In genomic region chr3:179677884-179678283, GRCh38 we compare ENCODE assay signal across 14 cellular contexts. TPM values are rescaled to one million over a fixed set of nuclear protein-coding genes. Genes with fewer than 3 reads are reported as not detected.
DNase-seq lines count a peak whose midpoint lies in the region; ATAC-seq and TF ChIP-seq lines count a peak whose summit lies in the region.
"Had no signal": no experiment of that assay in that cellular context is flagged by ENCODE, and none has a peak within 500 bp of the region (broad histone marks: within the 10 kb centered on the region; RNA-seq: fewer than 3 reads in every experiment).

No MANE protein-coding gene starts in this region.

- H3K4me3 ChIP-seq in SK-N-MC (no peak overlapping the region), heart left ventricle (no peak overlapping the region), psoas muscle (no peak overlapping the region)
- H3K4me3 ChIP-seq: A549 had no signal

- TF ChIP-seq POLR2A in heart left ventricle (IDR thresholded peaks at IDR 0.05): no peak

- intact Hi-C loops in heart left ventricle (cut with DNase I) (no loop called here), psoas muscle (cut with DNase I) (no loop called here)

- DNase-seq in G401 (ENCODE audit: low spot score): peak; percentile 27
- DNase-seq in SK-N-MC (ENCODE audit: low read depth, low spot score): no peak
- peak in 1 of 5 donors; percentile 49 for DNase-seq in heart left ventricle
- no peak for DNase-seq in psoas muscle
- DNase-seq in activated CD8-positive, alpha-beta memory T cell treated with anti-CD3 and anti-CD28 coated beads, Interleukin-2, amount 50 U/mL, for 4 hours: no peak
- DNase-seq in glomerular visceral epithelial cell (ENCODE audit: extremely low spot score): no peak
- DNase-seq in stimulated activated naive CD8-positive, alpha-beta T cell treated with anti-CD3 and anti-CD28 coated beads, Interleukin-15, Interleukin-2, amounts not matched to agents 100 U/mL and 50 U/mL, for 24 hours: no peak
- DNase-seq: BE2C; CD4-positive, alpha-beta memory T cell; DMS79; HCEC 1CT; HFFc6 had no signal

- in situ Hi-C loops in G401 (cut with HindIII; ENCODE audit: low sequenced_read_pairs): no loop called here

- TF ChIP-seq CTCF in heart left ventricle (IDR thresholded peaks at IDR 0.05) (no peak), psoas muscle (IDR thresholded peaks at IDR 0.05) (no peak)

- H3K27me3 ChIP-seq in heart left ventricle: no peaks in the 10 kb centered on the region
- H3K27me3 ChIP-seq in psoas muscle (ENCODE audit: insufficient read depth in 3 of 3, low read length in 2 of 3): no peaks in the 10 kb centered on the region
- H3K27me3 ChIP-seq: BE2C had no signal

- no peaks in the 10 kb centered on the region for H3K9me3 ChIP-seq in SK-N-MC (ENCODE audit: low read depth, low read length)
- H3K9me3 ChIP-seq in heart left ventricle: no peaks in the 10 kb centered on the region
- H3K9me3 ChIP-seq in psoas muscle: no peaks in the 10 kb centered on the region
- H3K9me3 ChIP-seq: A549, BE2C had no signal

- H3K4me1 ChIP-seq in heart left ventricle (peaks cover 0 to 61% (median 13%) of the 10 kb centered on the region in 12 donors), psoas muscle (peaks cover 50% of the 10 kb centered on the region)

- ATAC-seq in heart left ventricle: peak; percentile 58 to 75 (median 68)
- peak in 2 of 4 donors; percentile 30 to 65 for ATAC-seq in psoas muscle
- no peak for ATAC-seq in stimulated activated naive CD8-positive, alpha-beta T cell treated with anti-CD3 and anti-CD28 coated beads, Interleukin-15, Interleukin-2, amounts not matched to agents 100 U/mL and 50 U/mL, for 24 hours
- ATAC-seq: A549 had no signal

- peak overlapping the region; percentile 51; the same call in 1 of the 2 replicates for H3K27ac ChIP-seq in SK-N-MC
- H3K27ac ChIP-seq in heart left ventricle: peak overlapping the region in 9 of 12 donors; percentile 2 to 53 (median 28)
- peak overlapping the region; percentile 73 for H3K27ac ChIP-seq in psoas muscle
- H3K27ac ChIP-seq: A549, C4-2B had no signal

- WGBS in heart left ventricle, 4 donors: 35 to 49% (median 45%) methylated on average over 2 of the region's 2 CpGs
- WGBS in psoas muscle, 3 donors: 24 to 30% (median 30%) methylated on average over 2 of the region's 2 CpGs

- H3K9ac ChIP-seq in SK-N-MC (ENCODE audit: insufficient read length): no peak overlapping the region

- no peaks in the 10 kb centered on the region for H3K36me3 ChIP-seq in SK-N-MC (ENCODE audit: insufficient read depth, low read length)
- H3K36me3 ChIP-seq in heart left ventricle: no peaks in the 10 kb centered on the region
- peaks cover 0 to 6% of the 10 kb centered on the region in 2 donors for H3K36me3 ChIP-seq in psoas muscle (ENCODE audit: insufficient read depth in 1 of 2, low read depth in 1 of 2)
- H3K36me3 ChIP-seq: BE2C had no signal

RNA-seq across cellular contexts. Expression of gene USP13, which starts 25.0 kb away (rescaled TPM):
- 13.3 and 14.0 TPM in 2 replicates for total RNA-seq in G401 (2014; rRNA removed; shearing (Covaris generic))
- total RNA-seq in heart left ventricle: 100 to 1,000 TPM in 8 of 9 donors, 10 to 100 TPM in 1; 82.1 to 287 (median 151) TPM
- 10 to 100 TPM; 29.2 to 29.5 TPM for polyA plus RNA-seq in heart left ventricle
- 100 to 1,000 TPM; 175 to 324 (median 269) TPM for total RNA-seq in psoas muscle
- 10 to 100 TPM; 16.1 to 96.0 (median 86.2) TPM for polyA plus RNA-seq in psoas muscle
